In genomic region chr1:51515312-51515960, GRCh38 we compare ENCODE assay signal across 9 cellular contexts. TPM values are rescaled to one million over a fixed set of nuclear protein-coding genes. Genes with fewer than 3 reads are reported as not detected.
DNase-seq lines count a peak whose midpoint lies in the region; ATAC-seq, FAIRE-seq and TF ChIP-seq lines count a peak whose summit lies in the region.
"Had no signal": no experiment of that assay in that cellular context is flagged by ENCODE, and none has a peak within 500 bp of the region (broad histone marks: within the 10 kb centered on the region; RNA-seq: fewer than 3 reads in every experiment).

No MANE protein-coding gene starts in this region.

- intact Hi-C loops in gastrocnemius medialis (cut with DNase I; ENCODE audit: low total_unique reads), result loop anchor here (5.0 to 10.0 kb wide), 2 partner anchors 103 to 551 kb away; partner anchors contain the start of gene FAF1

- no peak for ATAC-seq in gastrocnemius medialis

- no peak for TF ChIP-seq POLR2A in gastrocnemius medialis (IDR thresholded peaks at IDR 0.05)

- H3K36me3 ChIP-seq in duodenal mucosa (ENCODE audit: control insufficient read depth in 1 of 2, insufficient read depth in 2 of 2, low read length in 2 of 2) (no peaks in the 10 kb centered on the region), gastrocnemius medialis (no peaks in the 10 kb centered on the region), H7 (replicated peaks; ENCODE audit: control insufficient read depth, insufficient read depth, low read length) (no peaks in the 10 kb centered on the region)

- peak; percentile 25 for DNase-seq in NCI-H524 treated with DMSO at 0.1 percent for 48 hours (lab: John Stamatoyannopoulos, UW)
- DNase-seq in gastrocnemius medialis, result no peak
- no peak for DNase-seq in HuH-7 (ENCODE audit: low spot score)
- DNase-seq in T1000 (lab: John Stamatoyannopoulos, UW), result no peak
- DNase-seq in H7, result no peak
- DNase-seq in NCI-H1436 (lab: John Stamatoyannopoulos, UW), result no peak

- H3K4me1 ChIP-seq in duodenal mucosa (ENCODE audit: control insufficient read depth in 1 of 2, insufficient read depth in 2 of 2, low read length in 2 of 2), result peaks cover 47 to 51% of the 10 kb centered on the region in 2 donors
- peaks cover 60 to 61% of the 10 kb centered on the region in 2 donors for H3K4me1 ChIP-seq in gastrocnemius medialis

- H3K9ac ChIP-seq in duodenal mucosa (ENCODE audit: low read depth in 1 of 2, low read length in 2 of 2), result no peak overlapping the region

- peak overlapping the region; percentile 53 to 69 for H3K4me3 ChIP-seq in duodenal mucosa (ENCODE audit: low read depth in 1 of 2, low read length in 2 of 2)
- peak overlapping the region; percentile 32 to 77 (median 57) for H3K4me3 ChIP-seq in gastrocnemius medialis
- no peak overlapping the region for H3K4me3 ChIP-seq in H7 (ENCODE audit: insufficient read depth, low read depth, low read length)

- no peak for TF ChIP-seq CTCF in gastrocnemius medialis (IDR thresholded peaks at IDR 0.05 in 4 of 5, conservative IDR thresholded peaks at IDR 0.05 in 1 of 5)

- in situ Hi-C loops in gastrocnemius medialis (cut with MboI; ENCODE audit: low sequenced_read_pairs in 4 of 4), result loop anchor here in 1 of 4 donors (25.0 kb wide), 1 partner anchor 103 kb away; no protein-coding TSS in a partner anchor

- no peak overlapping the region for H3K27ac ChIP-seq in duodenal mucosa (ENCODE audit: low read depth, low read length)
- H3K27ac ChIP-seq in gastrocnemius medialis, result peak overlapping the region; percentile 95 to 97 (median 97)

- no peaks in the 10 kb centered on the region for H3K9me3 ChIP-seq in duodenal mucosa (ENCODE audit: control insufficient read depth in 1 of 2, low read length in 2 of 2)
- no peaks in the 10 kb centered on the region for H3K9me3 ChIP-seq in gastrocnemius medialis

- H3K27me3 ChIP-seq in duodenal mucosa (ENCODE audit: control insufficient read depth in 1 of 2, insufficient read depth in 2 of 2, low read length in 2 of 2) (no peaks in the 10 kb centered on the region), gastrocnemius medialis (no peaks in the 10 kb centered on the region), H7 (ENCODE audit: control insufficient read depth, insufficient read depth, low read length) (no peaks in the 10 kb centered on the region)

- FAIRE-seq in G401.6 (lab: Jason Lieb, UNC), result peak; percentile 89
- FAIRE-seq: endometrium had no signal

RNA-seq across cellular contexts. Expression of gene EPS15, which starts 3.6 kb away (rescaled TPM):
- total RNA-seq in gastrocnemius medialis, result 100 to 1,000 TPM in 1 of 4 donors, 10 to 100 TPM in 3; 44.8 to 121 (median 71.0) TPM
- 26.6 and 37.2 TPM in 2 replicates for total RNA-seq in H7 (2014; rRNA removed; shearing (Covaris generic))
